In the genomic region with DNA sequence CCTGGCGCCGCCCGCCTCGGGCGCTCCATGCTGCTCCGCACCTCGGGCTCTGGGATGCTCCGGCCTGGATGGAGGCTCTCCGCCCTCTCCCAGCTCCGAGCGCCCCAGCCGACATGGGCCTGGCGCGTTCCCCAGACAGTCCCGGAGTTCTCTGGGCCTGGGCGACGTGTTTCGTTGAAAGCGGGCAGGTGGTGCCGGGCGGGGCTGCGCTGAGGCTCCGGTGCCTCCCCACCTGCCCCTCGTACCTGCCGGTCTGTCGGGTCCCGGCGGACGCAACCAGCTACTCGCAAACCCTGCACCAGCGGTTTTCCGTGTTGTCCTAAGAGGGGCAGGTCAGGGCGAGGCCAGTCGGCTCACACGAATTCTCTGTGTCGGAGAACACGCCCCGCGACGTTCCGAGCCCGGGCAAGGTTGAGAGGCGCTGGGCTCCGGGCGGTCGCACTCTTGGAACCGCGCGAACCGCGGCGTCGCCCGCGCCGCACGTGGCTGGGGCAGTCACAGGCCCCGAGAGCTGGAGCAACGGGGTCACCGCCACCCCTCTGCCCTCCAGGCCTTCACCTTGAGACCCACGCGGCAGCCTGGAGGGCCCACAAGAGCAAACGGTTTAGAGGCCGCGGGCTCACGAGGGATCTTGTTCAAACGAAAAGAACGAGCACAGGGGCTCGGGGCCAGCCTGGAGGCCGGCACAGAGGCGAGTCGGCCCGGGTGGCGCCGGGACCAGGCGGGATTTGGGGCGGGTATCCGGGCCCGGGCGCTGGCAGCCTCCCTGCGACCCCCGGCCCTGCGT, we compare ENCODE assay signal across 11 cellular contexts. TPM values are rescaled to one million over a fixed set of nuclear protein-coding genes. Genes with fewer than 3 reads are reported as not detected.
DNase-seq lines count a peak whose midpoint lies in the region; ATAC-seq, FAIRE-seq and TF ChIP-seq lines count a peak whose summit lies in the region.
"Had no signal": no experiment of that assay in that cellular context is flagged by ENCODE, and none has a peak within 500 bp of the region (broad histone marks: within the 10 kb centered on the region; RNA-seq: fewer than 3 reads in every experiment).

No MANE protein-coding gene starts in this region.

- H3K27ac ChIP-seq in SK-N-SH (ENCODE audit: low read depth in 2 of 2, low read length in 1 of 2) = no peak overlapping the region
- H3K27ac ChIP-seq in suprapubic skin = no peak overlapping the region
- H3K27ac ChIP-seq: neutrophil had no signal

- H3K27me3 ChIP-seq in SK-N-SH (ENCODE audit: insufficient read depth) (no peaks in the 10 kb centered on the region; the same call in 1 of the 2 replicates), suprapubic skin (peaks cover 74% of the 10 kb centered on the region)

- peak overlapping the region; percentile 44; the same call in 1 of the 2 replicates for H3K9ac ChIP-seq in SK-N-SH

- H3K4me3 ChIP-seq in SK-N-SH (ENCODE audit: low read depth in 2 of 2, low read length in 1 of 2) = peak overlapping the region; percentile 44 to 49
- H3K4me3 ChIP-seq in choroid plexus epithelial cell (ENCODE audit: low read depth, low read length) = peak overlapping the region; percentile 66
- H3K4me3 ChIP-seq in suprapubic skin = peak overlapping the region; percentile 50

- POLR2A ChIA-PET in SK-N-SH (lab: Yijun Ruan, JAX) = no interaction called here

- no peak for TF ChIP-seq EP300 in SK-N-SH (IDR thresholded peaks at IDR 0.05; ENCODE audit: borderline replicate concordance in 1 of 2, low read depth in 1 of 2, low read length in 1 of 2)
- no peak for TF ChIP-seq EP300 in suprapubic skin (IDR thresholded peaks at IDR 0.05)

- ATAC-seq in SK-N-SH treated with all-trans-retinoic acid at 6 μM for 48 hours (no peak), left colon (peak; percentile 8), GM19023 (IDR thresholded peaks at IDR 0.05; ENCODE audit: unreplicated experiment) (no peak), GM21528 (IDR thresholded peaks at IDR 0.05; ENCODE audit: low FRiP score, unreplicated experiment) (no peak)

- no peak for TF ChIP-seq POLR2A in suprapubic skin (IDR thresholded peaks at IDR 0.05)
- TF ChIP-seq POLR2A in GM12892 (IDR thresholded peaks at IDR 0.05; ENCODE audit: low read depth, low read length) = no peak

- no peaks in the 10 kb centered on the region for H3K79me2 ChIP-seq in SK-N-SH (ENCODE audit: insufficient read depth)

- H2AFZ ChIP-seq in SK-N-SH (ENCODE audit: low read depth) = peak overlapping the region; percentile 81; the same call in 1 of the 2 replicates

- TF ChIP-seq CTCF in SK-N-SH (IDR thresholded peaks at IDR 0.05) (no peak), choroid plexus epithelial cell (conservative IDR thresholded peaks at IDR 0.05; ENCODE audit: low read depth, low read length) (no peak), suprapubic skin (IDR thresholded peaks at IDR 0.05) (no peak)

- 77% methylated on average over 55 of the region's 83 CpGs for WGBS in SK-N-SH (ENCODE audit: low lambda C conversion rate)
- 17% methylated on average over 32 of the region's 83 CpGs for WGBS in suprapubic skin

- no peak for FAIRE-seq in GM12892 (lab: Jason Lieb, UNC)
- FAIRE-seq: A204.1 had no signal

- H3K9me3 ChIP-seq in SK-N-SH (no peaks in the 10 kb centered on the region), suprapubic skin (no peaks in the 10 kb centered on the region)
- H3K9me3 ChIP-seq: neutrophil had no signal

- intact Hi-C loops in left colon (cut with DNase I, micrococcal nuclease) = no loop called here

- H3F3A ChIP-seq in SK-N-SH (replicated peaks; ENCODE audit: insufficient read depth) = no peaks in the 10 kb centered on the region

- H3K9me2 ChIP-seq in SK-N-SH = no peaks in the 10 kb centered on the region

- H3K4me2 ChIP-seq in SK-N-SH = peak overlapping the region; percentile 69

- no peak for TF ChIP-seq RAD21 in SK-N-SH (IDR thresholded peaks at IDR 0.05; ENCODE audit: low read length)

- H3K36me3 ChIP-seq in SK-N-SH (replicated peaks in 1 of 2; ENCODE audit: control insufficient read depth in 1 of 2, insufficient read depth in 2 of 2, low read length in 1 of 2) = no peaks in the 10 kb centered on the region
- H3K36me3 ChIP-seq in suprapubic skin = no peaks in the 10 kb centered on the region
- H3K36me3 ChIP-seq: neutrophil had no signal

- DNase-seq in SK-N-SH = peak; percentile 42
- DNase-seq in choroid plexus epithelial cell (ENCODE audit: low read depth) = no peak
- DNase-seq in left colon = no peak
- no peak for DNase-seq in suprapubic skin (ENCODE audit: low spot score in 2 of 2)
- no peak for DNase-seq in GM12892 (ENCODE audit: insufficient read length)
- DNase-seq: activated CD4-positive, alpha-beta T cell treated with anti-CD3 and anti-CD28 coated beads for 1 hour had no signal

- H3K4me1 ChIP-seq in SK-N-SH (ENCODE audit: control insufficient read depth in 1 of 2, insufficient read depth in 2 of 2, low read depth in 1 of 2, low read length in 1 of 2) (peaks cover 0 to 15% of the 10 kb centered on the region in 2 experiments; a peak in 1 of 4 replicates), suprapubic skin (peaks cover 44% of the 10 kb centered on the region)

- CTCF ChIA-PET in SK-N-SH (lab: Yijun Ruan, JAX) = interaction anchor here (0.6 to 8.5 kb wide), 46 partner anchors 9 to 847 kb away, joined by 3 to 112 read pairs (median 3); no protein-coding TSS in a partner anchor

- no peaks in the 10 kb centered on the region for H4K20me1 ChIP-seq in SK-N-SH (ENCODE audit: insufficient read depth)

TF ChIP-seq in SK-N-SH, 30 proteins besides CTCF, POLR2A, EP300 and RAD21:
- TF ChIP-seq MXI1 (IDR thresholded peaks at IDR 0.05; ENCODE audit: low read depth, low read length) (no peak), SMC3 (IDR thresholded peaks at IDR 0.05; ENCODE audit: low read depth, low read length) (no peak), YY1 (IDR thresholded peaks at IDR 0.05; ENCODE audit: low read depth) (no peak), MEF2A (IDR thresholded peaks at IDR 0.05; ENCODE audit: borderline replicate concordance, low read depth) (no peak), RXRA (IDR thresholded peaks at IDR 0.05; ENCODE audit: borderline replicate concordance, low read depth) (no peak)
- TF ChIP-seq, protein P1, sequence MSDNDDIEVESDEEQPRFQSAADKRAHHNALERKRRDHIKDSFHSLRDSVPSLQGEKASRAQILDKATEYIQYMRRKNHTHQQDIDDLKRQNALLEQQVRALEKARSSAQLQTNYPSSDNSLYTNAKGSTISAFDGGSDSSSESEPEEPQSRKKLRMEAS (IDR thresholded peaks at IDR 0.05; ENCODE audit: low read depth) = no peak

TF ChIP-seq in SK-N-SH treated with all-trans-retinoic acid at 6 μM for 48 hours, 23 proteins besides CTCF, POLR2A, EP300 and RAD21 (continues in another document):
- TF ChIP-seq TCF4 (CRISPR knock-in tag; IDR thresholded peaks at IDR 0.05; ENCODE audit: borderline replicate concordance) (no peak), TOX (CRISPR knock-in tag; IDR thresholded peaks at IDR 0.05; ENCODE audit: borderline replicate concordance) (no peak), PPARA (CRISPR knock-in tag; IDR thresholded peaks at IDR 0.05; ENCODE audit: borderline replicate concordance) (no peak), ZFP30 (CRISPR knock-in tag; IDR thresholded peaks at IDR 0.05) (no peak), ZNF8 (CRISPR knock-in tag; IDR thresholded peaks at IDR 0.05) (no peak), ISL1 (CRISPR knock-in tag; IDR thresholded peaks at IDR 0.05) (no peak), ESRRG (CRISPR knock-in tag; IDR thresholded peaks at IDR 0.05) (no peak), ARNTL (CRISPR knock-in tag; IDR thresholded peaks at IDR 0.05; ENCODE audit: borderline replicate concordance, low read depth) (no peak), ZC3H10 (CRISPR knock-in tag; IDR thresholded peaks at IDR 0.05) (no peak), GLIS3 (CRISPR knock-in tag; IDR thresholded peaks at IDR 0.05) (no peak), OSR1 (CRISPR knock-in tag; IDR thresholded peaks at IDR 0.05) (no peak), RARB (CRISPR knock-in tag; IDR thresholded peaks at IDR 0.05) (no peak), ZNF565 (CRISPR knock-in tag; conservative IDR thresholded peaks at IDR 0.05; ENCODE audit: low read depth) (no peak), SNAI2 (CRISPR knock-in tag; IDR thresholded peaks at IDR 0.05) (no peak)
- TF ChIP-seq, protein P2, sequence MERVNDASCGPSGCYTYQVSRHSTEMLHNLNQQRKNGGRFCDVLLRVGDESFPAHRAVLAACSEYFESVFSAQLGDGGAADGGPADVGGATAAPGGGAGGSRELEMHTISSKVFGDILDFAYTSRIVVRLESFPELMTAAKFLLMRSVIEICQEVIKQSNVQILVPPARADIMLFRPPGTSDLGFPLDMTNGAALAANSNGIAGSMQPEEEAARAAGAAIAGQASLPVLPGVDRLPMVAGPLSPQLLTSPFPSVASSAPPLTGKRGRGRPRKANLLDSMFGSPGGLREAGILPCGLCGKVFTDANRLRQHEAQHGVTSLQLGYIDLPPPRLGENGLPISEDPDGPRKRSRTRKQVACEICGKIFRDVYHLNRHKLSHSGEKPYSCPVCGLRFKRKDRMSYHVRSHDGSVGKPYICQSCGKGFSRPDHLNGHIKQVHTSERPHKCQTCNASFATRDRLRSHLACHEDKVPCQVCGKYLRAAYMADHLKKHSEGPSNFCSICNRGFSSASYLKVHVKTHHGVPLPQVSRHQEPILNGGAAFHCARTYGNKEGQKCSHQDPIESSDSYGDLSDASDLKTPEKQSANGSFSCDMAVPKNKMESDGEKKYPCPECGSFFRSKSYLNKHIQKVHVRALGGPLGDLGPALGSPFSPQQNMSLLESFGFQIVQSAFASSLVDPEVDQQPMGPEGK (CRISPR knock-in tag; IDR thresholded peaks at IDR 0.05; ENCODE audit: borderline replicate concordance) = no peak
- TF ChIP-seq, protein P3, sequence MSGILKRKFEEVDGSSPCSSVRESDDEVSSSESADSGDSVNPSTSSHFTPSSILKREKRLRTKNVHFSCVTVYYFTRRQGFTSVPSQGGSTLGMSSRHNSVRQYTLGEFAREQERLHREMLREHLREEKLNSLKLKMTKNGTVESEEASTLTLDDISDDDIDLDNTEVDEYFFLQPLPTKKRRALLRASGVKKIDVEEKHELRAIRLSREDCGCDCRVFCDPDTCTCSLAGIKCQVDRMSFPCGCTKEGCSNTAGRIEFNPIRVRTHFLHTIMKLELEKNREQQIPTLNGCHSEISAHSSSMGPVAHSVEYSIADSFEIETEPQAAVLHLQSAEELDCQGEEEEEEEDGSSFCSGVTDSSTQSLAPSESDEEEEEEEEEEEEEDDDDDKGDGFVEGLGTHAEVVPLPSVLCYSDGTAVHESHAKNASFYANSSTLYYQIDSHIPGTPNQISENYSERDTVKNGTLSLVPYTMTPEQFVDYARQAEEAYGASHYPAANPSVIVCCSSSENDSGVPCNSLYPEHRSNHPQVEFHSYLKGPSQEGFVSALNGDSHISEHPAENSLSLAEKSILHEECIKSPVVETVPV (CRISPR knock-in tag; IDR thresholded peaks at IDR 0.05) = no peak

RNA-seq across cellular contexts. Expression of a gene that starts 4.2 kb away (rescaled TPM):
- 0.45 and 0.76 TPM in 2 replicates for polyA plus RNA-seq in SK-N-SH (2012; rRNA removed)
- 0.44 and 0.45 TPM in 2 replicates for polyA plus RNA-seq in SK-N-SH (2012; cell fraction: cytosol; rRNA removed)
- 0.24 and 0.27 TPM in 2 replicates for polyA plus RNA-seq in SK-N-SH (2012; cell fraction: nucleus; rRNA removed)
- total RNA-seq in left colon = not detected
- 1 to 10 TPM in 1 of 4 donors, under 1 TPM in 2, not detected in 1; 0.34 to 1.2 (median 0.60) TPM for total RNA-seq in suprapubic skin
- not detected for polyA plus RNA-seq in GM12892 (2012; ENCODE audit: missing spikeins)
